Comparison of ENCODE assay signal across 18 cellular contexts in genomic region chr10:78524941-78525340, GRCh38.
DNase-seq lines count a peak whose midpoint lies in the region; ATAC-seq and TF ChIP-seq lines count a peak whose summit lies in the region.
"Had no signal": no experiment of that assay in that cellular context is flagged by ENCODE, and none has a peak within 500 bp of the region (broad histone marks: within the 10 kb centered on the region; RNA-seq: fewer than 3 reads in every experiment).

No MANE protein-coding gene starts in this region.

- H3K9me3 ChIP-seq in neural progenitor cell (ENCODE audit: low read depth) (no peaks in the 10 kb centered on the region), right lobe of liver (no peaks in the 10 kb centered on the region)
- H3K9me3 ChIP-seq: Caco-2, esophagus squamous epithelium, gastroesophageal sphincter had no signal

- H3K79me2 ChIP-seq in neural progenitor cell (ENCODE audit: low read depth) = no peaks in the 10 kb centered on the region

- H3K27ac ChIP-seq in neural progenitor cell (no peak overlapping the region), right lobe of liver (no peak overlapping the region)
- H3K27ac ChIP-seq: 22Rv1, esophagus squamous epithelium, gastroesophageal sphincter had no signal

- peaks cover 17% of the 10 kb centered on the region for H3K4me1 Mint-ChIP-seq in neural progenitor cell
- H3K4me1 Mint-ChIP-seq in mesothelial cell of epicardium = peaks cover 10% of the 10 kb centered on the region

- no peaks in the 10 kb centered on the region for H3K36me3 Mint-ChIP-seq in neural progenitor cell
- H3K36me3 Mint-ChIP-seq in mesothelial cell of epicardium = peaks cover 5% of the 10 kb centered on the region
- H3K36me3 Mint-ChIP-seq: activated naive CD8-positive, alpha-beta T cell; type B pancreatic cell had no signal

- H2AFZ ChIP-seq in neural progenitor cell (replicated peaks) = no peak overlapping the region

- no peak for TF ChIP-seq CTCF in neural progenitor cell (IDR thresholded peaks at IDR 0.05)
- TF ChIP-seq CTCF in right lobe of liver (IDR thresholded peaks at IDR 0.05) = no peak
- no peak for TF ChIP-seq CTCF in mesothelial cell of epicardium (IDR thresholded peaks at IDR 0.05; ENCODE audit: unreplicated experiment)

- no peaks in the 10 kb centered on the region for H3K36me3 ChIP-seq in neural progenitor cell
- H3K36me3 ChIP-seq in right lobe of liver = no peaks in the 10 kb centered on the region
- H3K36me3 ChIP-seq: esophagus squamous epithelium, gastroesophageal sphincter had no signal

- H3K9me3 Mint-ChIP-seq in neural progenitor cell (no peaks in the 10 kb centered on the region), mesothelial cell of epicardium (peaks cover 9% of the 10 kb centered on the region)

- H4K20me1 ChIP-seq in neural progenitor cell (ENCODE audit: low read depth) = no peaks in the 10 kb centered on the region

- H3K27me3 ChIP-seq in neural progenitor cell = no peaks in the 10 kb centered on the region
- H3K27me3 ChIP-seq in right lobe of liver = no peaks in the 10 kb centered on the region
- H3K27me3 ChIP-seq: esophagus squamous epithelium, gastroesophageal sphincter had no signal

- intact Hi-C loops in right lobe of liver (cut with DNase I) = no loop called here

- peak overlapping the region; percentile 53 for H3K27ac Mint-ChIP-seq in neural progenitor cell
- H3K27ac Mint-ChIP-seq in mesothelial cell of epicardium = no peak overlapping the region
- H3K27ac Mint-ChIP-seq: activated naive CD8-positive, alpha-beta T cell; type B pancreatic cell had no signal

- no peaks in the 10 kb centered on the region for H3F3A ChIP-seq in neural progenitor cell (ENCODE audit: low read depth)

- no peak for TF ChIP-seq POLR2A in right lobe of liver (IDR thresholded peaks at IDR 0.05)

- DNase-seq in DMS 273 (lab: John Stamatoyannopoulos, UW; ENCODE audit: unreplicated experiment) = peak; percentile 43
- DNase-seq in DMS 273 treated with DMSO at 0.1 percent for 48 hours (lab: John Stamatoyannopoulos, UW) = no peak
- peak; percentile 29 to 76 for DNase-seq in NCI-H2081 (lab: John Stamatoyannopoulos, UW)
- DNase-seq in NCI-H748 treated with DMSO at 0.1 percent for 48 hours (lab: John Stamatoyannopoulos, UW) = peak; percentile 26
- DNase-seq in neural progenitor cell (ENCODE audit: low spot score) = no peak
- no peak for DNase-seq in right lobe of liver
- no peak for DNase-seq in mesothelial cell of epicardium (ENCODE audit: low spot score in 2 of 2, unreplicated experiment in 2 of 2)
- DNase-seq: Caco-2; effector CD8-positive, alpha-beta T cell; esophagus squamous epithelium; GDM1; nucleus accumbens had no signal

- peaks cover 4% of the 10 kb centered on the region for H3K27me3 Mint-ChIP-seq in neural progenitor cell (ENCODE audit: insufficient read depth, low read depth)
- no peaks in the 10 kb centered on the region for H3K27me3 Mint-ChIP-seq in mesothelial cell of epicardium (ENCODE audit: low read depth)
- H3K27me3 Mint-ChIP-seq: activated naive CD8-positive, alpha-beta T cell; type B pancreatic cell had no signal

- no peak overlapping the region for H3K4me2 ChIP-seq in neural progenitor cell

- no peak overlapping the region for H3K9ac ChIP-seq in neural progenitor cell

- H3K4me1 ChIP-seq in neural progenitor cell = no peaks in the 10 kb centered on the region
- peaks cover 0 to 13% (median 0%) of the 10 kb centered on the region in 4 donors for H3K4me1 ChIP-seq in right lobe of liver
- H3K4me1 ChIP-seq: esophagus squamous epithelium had no signal

- H3K4me3 ChIP-seq in neural progenitor cell (no peak overlapping the region), right lobe of liver (no peak overlapping the region)
- H3K4me3 ChIP-seq: esophagus squamous epithelium, gastroesophageal sphincter, lung had no signal

- H3K4me3 Mint-ChIP-seq in neural progenitor cell (no peak overlapping the region), mesothelial cell of epicardium (no peak overlapping the region)
- H3K4me3 Mint-ChIP-seq: activated naive CD8-positive, alpha-beta T cell; type B pancreatic cell had no signal

- 81% methylated on average over 3 of the region's 4 CpGs for WGBS in right lobe of liver (ENCODE audit: insufficient coverage, low coverage, low lambda C conversion rate, missing lambda C conversion rate)

- ATAC-seq in right lobe of liver (no peak), GM18858 (IDR thresholded peaks at IDR 0.05; ENCODE audit: unreplicated experiment) (no peak)
- ATAC-seq: gastroesophageal sphincter had no signal

Comparison
In these comparisons a context has a peak if more than half of its experiments do, and no peak if none do; other contexts are left out.
1. DNase-seq: peak in DMS 273 (single experiment), NCI-H2081 (2 of 2) and NCI-H748 treated with DMSO at 0.1 percent for 48 hours (single experiment); none in DMS 273 treated with DMSO at 0.1 percent for 48 hours (single experiment), neural progenitor cell (single experiment), right lobe of liver (0 of 3) and mesothelial cell of epicardium (0 of 2).